Comparison of ENCODE assay signal across 1 cellular context in genomic region chr10:74040200-74041126, GRCh38.
TF ChIP-seq lines count a peak whose summit lies in the region.

No MANE protein-coding gene starts in this region.

TF ChIP-seq in A549, 52 proteins besides CTCF, POLR2A, EP300 and RAD21 (continued from another document):
- TF ChIP-seq HMGXB4 (CRISPR knock-in tag; IDR thresholded peaks at IDR 0.05; ENCODE audit: borderline replicate concordance) (no peak), ZSCAN20 (CRISPR knock-in tag; IDR thresholded peaks at IDR 0.05) (no peak), EHMT2 (IDR thresholded peaks at IDR 0.05; ENCODE audit: low read depth) (no peak), KDM1A (IDR thresholded peaks at IDR 0.05; ENCODE audit: low read depth) (no peak), KDM5A (IDR thresholded peaks at IDR 0.05) (no peak), FOSL2 (IDR thresholded peaks at IDR 0.05) (no peak), FOSL2 (CRISPR knock-in tag; IDR thresholded peaks at IDR 0.05) (no peak), RFX5 (IDR thresholded peaks at IDR 0.05) (no peak), HDAC2 (IDR thresholded peaks at IDR 0.05) (no peak), FOXS1 (CRISPR knock-in tag; IDR thresholded peaks at IDR 0.05) (no peak), NR3C1 (IDR thresholded peaks at IDR 0.05) (no peak)
TF ChIP-seq in A549: peak in this region for 0.
